ENCODE assay signal across 1 cellular context in genomic region chr1:16236091-16236494, GRCh38.
TF ChIP-seq lines count a peak whose summit lies in the region.

No MANE protein-coding gene starts in this region.

TF ChIP-seq in HCT116, 20 proteins besides CTCF, POLR2A, EP300 and RAD21 (continued from another document):
- TF ChIP-seq ZBTB33 (IDR thresholded peaks at IDR 0.05; ENCODE audit: extremely low read depth, insufficient replicate concordance, low read length) (no peak), SIN3A (IDR thresholded peaks at IDR 0.05; ENCODE audit: low read depth) (peak; percentile 65), JUND (IDR thresholded peaks at IDR 0.05) (no peak), TCF7L2 (IDR thresholded peaks at IDR 0.05; ENCODE audit: borderline replicate concordance, extremely low read depth, insufficient read depth, insufficient read length) (no peak), MAX (IDR thresholded peaks at IDR 0.05) (peak; percentile 96), CBX3 (IDR thresholded peaks at IDR 0.05; ENCODE audit: low read depth) (no peak)
